In the genomic region with DNA sequence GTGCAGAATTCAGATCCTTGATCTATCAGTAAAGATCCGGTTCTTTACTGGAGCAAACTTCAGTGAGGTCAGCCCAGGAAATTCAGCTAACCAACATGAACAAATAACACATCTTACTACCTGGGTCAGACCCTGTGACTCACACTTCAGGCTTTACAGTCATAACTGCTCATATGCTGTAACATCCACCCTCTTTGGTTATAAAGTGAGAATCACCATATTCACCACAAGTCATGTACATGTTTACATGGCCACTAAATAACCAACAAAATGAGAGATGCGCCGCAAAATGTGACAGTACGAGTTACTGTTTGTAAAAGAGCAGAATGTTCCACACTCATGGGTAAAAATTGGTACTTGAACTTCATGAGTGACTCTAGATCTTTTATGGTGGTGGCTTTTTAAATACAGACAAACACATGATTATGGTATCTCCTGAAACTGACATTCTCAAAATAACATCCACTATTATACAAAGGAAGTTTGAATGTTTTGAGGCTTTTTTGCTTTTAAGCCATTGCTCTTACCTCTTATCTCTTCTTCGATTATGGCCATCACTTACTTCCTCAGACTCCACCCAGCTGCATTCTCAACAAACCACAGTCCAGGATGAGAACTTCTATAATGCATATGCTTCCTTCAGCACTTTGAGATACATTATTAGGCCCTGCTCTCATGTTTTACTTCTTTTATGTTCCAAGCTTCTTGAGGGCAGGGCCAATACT, we compare ENCODE assay signal across 8 cellular contexts.
A peak's percentile ranks its signal among the peaks of the same experiment; 100 is the strongest.
DNase-seq lines count a peak whose midpoint lies in the region; ATAC-seq and TF ChIP-seq lines count a peak whose summit lies in the region.

No MANE protein-coding gene starts in this region.

- H4K20me1 ChIP-seq in OCI-LY7 (ENCODE audit: insufficient read depth, low read length), result no peaks in the 10 kb centered on the region

- ATAC-seq in HG03354 (IDR thresholded peaks at IDR 0.05; ENCODE audit: poor library complexity, severe bottlenecking, unreplicated experiment) (peak; percentile 89), GM19455 (IDR thresholded peaks at IDR 0.05; ENCODE audit: unreplicated experiment) (no peak)

- CTCF ChIA-PET in OCI-LY7 (lab: Charles Lee; ENCODE audit: unreplicated experiment), result no interaction called here

- H3K4me3 Mint-ChIP-seq in activated T-cell treated with anti-CD3 and anti-CD28 coated beads, Interleukin-2, amount 50 U/mL, for 24 hours, result peak overlapping the region; percentile 3

- POLR2A ChIA-PET in OCI-LY7 (lab: Charles Lee), result no interaction called here

- H3K4me3 ChIP-seq in muscle layer of colon (ENCODE audit: low read depth in 1 of 2, low read length in 2 of 2) (no peak overlapping the region), OCI-LY7 (ENCODE audit: low read depth, low read length, poor library complexity, severe bottlenecking) (no peak overlapping the region), vagina (no peak overlapping the region)

- H3K27me3 Mint-ChIP-seq in activated T-cell treated with anti-CD3 and anti-CD28 coated beads, Interleukin-2, amount 50 U/mL, for 24 hours, result no peaks in the 10 kb centered on the region

- TF ChIP-seq POLR2A in vagina (IDR thresholded peaks at IDR 0.05), result no peak

- peak; percentile 11 for DNase-seq in GM10266 (ENCODE audit: extremely low spot score)
- no peak for DNase-seq in activated T-cell treated with anti-CD3 and anti-CD28 coated beads, Interleukin-2, amount 50 U/mL, for 24 hours
- no peak for DNase-seq in OCI-LY7 (ENCODE audit: low spot score)
- DNase-seq in vagina (ENCODE audit: extremely low spot score in 2 of 2), result no peak
- no peak for DNase-seq in SIG-M5 treated with dmso at 0.1 percent for 504 hours (lab: John Stamatoyannopoulos, UW; ENCODE audit: unreplicated experiment)

- no peaks in the 10 kb centered on the region for H3K9me2 ChIP-seq in OCI-LY7 (ENCODE audit: insufficient read depth, low read length)

- H3K79me2 ChIP-seq in OCI-LY7 (ENCODE audit: insufficient read depth, low read depth, low read length), result no peaks in the 10 kb centered on the region

- H3K27ac Mint-ChIP-seq in activated T-cell treated with anti-CD3 and anti-CD28 coated beads, Interleukin-2, amount 50 U/mL, for 24 hours, result peak overlapping the region; percentile 49

- no peaks in the 10 kb centered on the region for H3K27me3 ChIP-seq in muscle layer of colon (ENCODE audit: control insufficient read depth in 1 of 2, insufficient read depth in 2 of 2, low read length in 2 of 2)
- H3K27me3 ChIP-seq in vagina, result no peaks in the 10 kb centered on the region

- no peaks in the 10 kb centered on the region for H3K9me3 ChIP-seq in muscle layer of colon (ENCODE audit: low read length)
- no peaks in the 10 kb centered on the region for H3K9me3 ChIP-seq in OCI-LY7 (ENCODE audit: low read length)
- H3K9me3 ChIP-seq in vagina, result no peaks in the 10 kb centered on the region

- H3K36me3 ChIP-seq in muscle layer of colon (ENCODE audit: insufficient read depth, low read length) (no peaks in the 10 kb centered on the region), OCI-LY7 (ENCODE audit: insufficient read depth, low read length) (no peaks in the 10 kb centered on the region), vagina (no peaks in the 10 kb centered on the region)

- intact Hi-C loops in OCI-LY7 (cut with micrococcal nuclease; ENCODE audit: unreplicated experiment), result no loop called here
- intact Hi-C loops in vagina (cut with DNase I), result no loop called here

- TF ChIP-seq CTCF in GM10266 (IDR thresholded peaks at IDR 0.05; ENCODE audit: control insufficient read depth, insufficient read depth, low read depth, missing control alignments) (no peak), OCI-LY7 (conservative IDR thresholded peaks at IDR 0.05; ENCODE audit: low read length) (no peak), vagina (IDR thresholded peaks at IDR 0.05) (no peak)

- peaks cover 4% of the 10 kb centered on the region for H3K9me3 Mint-ChIP-seq in activated T-cell treated with anti-CD3 and anti-CD28 coated beads, Interleukin-2, amount 50 U/mL, for 24 hours

- H3K4me2 ChIP-seq in OCI-LY7 (ENCODE audit: low read length), result no peak overlapping the region

- H2AFZ ChIP-seq in OCI-LY7 (ENCODE audit: low read length), result no peak overlapping the region

- peaks cover 40% of the 10 kb centered on the region for H3K4me1 ChIP-seq in muscle layer of colon (ENCODE audit: insufficient read depth, low read length)
- no peaks in the 10 kb centered on the region for H3K4me1 ChIP-seq in OCI-LY7 (ENCODE audit: insufficient read depth, low read length, poor library complexity, severe bottlenecking)
- peaks cover 32% of the 10 kb centered on the region for H3K4me1 ChIP-seq in vagina

- peak overlapping the region; percentile 7 for H3K27ac ChIP-seq in muscle layer of colon (ENCODE audit: low read depth, low read length)
- H3K27ac ChIP-seq in OCI-LY7 (ENCODE audit: low read depth, low read length, poor library complexity, severe bottlenecking), result no peak overlapping the region
- H3K27ac ChIP-seq in vagina, result no peak overlapping the region

- H3K36me3 Mint-ChIP-seq in activated T-cell treated with anti-CD3 and anti-CD28 coated beads, Interleukin-2, amount 50 U/mL, for 24 hours (ENCODE audit: low read depth), result no peaks in the 10 kb centered on the region

- peaks cover 45% of the 10 kb centered on the region for H3K4me1 Mint-ChIP-seq in activated T-cell treated with anti-CD3 and anti-CD28 coated beads, Interleukin-2, amount 50 U/mL, for 24 hours (ENCODE audit: low read depth)

- H3K9ac ChIP-seq in muscle layer of colon (ENCODE audit: low read length), result no peak overlapping the region

- BruUV-seq in OCI-LY7 (replicated peaks; lab: Mats Ljungman, UMichigan), result no TSS peak
